In genomic region chr16:88494335-88495154, GRCh38 we compare ENCODE assay signal across 1 cellular context.
TF ChIP-seq lines count a peak whose summit lies in the region.

No MANE protein-coding gene starts in this region.

TF ChIP-seq in K562, 482 proteins besides CTCF, POLR2A, EP300 and RAD21 (continued from another document and continues in another):
- TF ChIP-seq ZHX1 (conservative IDR thresholded peaks at IDR 0.05; ENCODE audit: low read length) (no peak), TRIM25 (IDR thresholded peaks at IDR 0.05; ENCODE audit: borderline replicate concordance) (no peak), ZNF518B (CRISPR knock-in tag; IDR thresholded peaks at IDR 0.05) (no peak), PML (IDR thresholded peaks at IDR 0.05; ENCODE audit: low read length) (no peak), AFF1 (IDR thresholded peaks at IDR 0.05; ENCODE audit: low read depth in 1 of 2, partially characterized antibody in 2 of 2) (no peak), E2F1 (CRISPR knock-in tag; IDR thresholded peaks at IDR 0.05) (no peak), ZNF212 (CRISPR knock-in tag; IDR thresholded peaks at IDR 0.05) (no peak), POLR2AphosphoS2 (IDR thresholded peaks at IDR 0.05; ENCODE audit: low read length) (no peak), ATF3 (IDR thresholded peaks at IDR 0.05) (no peak), ATF3 (CRISPR knock-in tag; conservative IDR thresholded peaks at IDR 0.05) (no peak), SOX6 (IDR thresholded peaks at IDR 0.05) (no peak), NFIX (CRISPR knock-in tag; IDR thresholded peaks at IDR 0.05; ENCODE audit: low read depth) (no peak), HDAC2 (IDR thresholded peaks at IDR 0.05) (no peak), STAT5A (IDR thresholded peaks at IDR 0.05; ENCODE audit: borderline replicate concordance, low read length) (no peak), JUNB (CRISPR knock-in tag; conservative IDR thresholded peaks at IDR 0.05) (no peak), ZKSCAN1 (IDR thresholded peaks at IDR 0.05; ENCODE audit: low read depth, low read length) (no peak), XRCC5 (IDR thresholded peaks at IDR 0.05; ENCODE audit: low read depth, low read length) (no peak), RFX5 (IDR thresholded peaks at IDR 0.05; ENCODE audit: low read depth, low read length) (no peak), ZNF407 (IDR thresholded peaks at IDR 0.05; ENCODE audit: low read depth) (no peak), CREB1 (IDR thresholded peaks at IDR 0.05) (no peak), CREB1 (CRISPR knock-in tag; IDR thresholded peaks at IDR 0.05) (no peak; the same call in 1 of the 2 replicates), KAT8 (IDR thresholded peaks at IDR 0.05; ENCODE audit: low read depth) (no peak), IRF2 (CRISPR knock-in tag; IDR thresholded peaks at IDR 0.05) (no peak), MED1 (CRISPR knock-in tag; IDR thresholded peaks at IDR 0.05; ENCODE audit: borderline replicate concordance) (no peak), PHF8 (IDR thresholded peaks at IDR 0.05; ENCODE audit: borderline replicate concordance, low read length) (0 out of 2 replicates have a peak, but pooled peaks have one; percentile 29), BCLAF1 (IDR thresholded peaks at IDR 0.05; ENCODE audit: borderline replicate concordance in 1 of 2, control insufficient read depth in 1 of 2, low read depth in 2 of 2, low read length in 1 of 2) (no peak), EHMT2 (IDR thresholded peaks at IDR 0.05) (no peak)
